13 cellular contexts compared by ENCODE assay signal in genomic region chrX:104668550-104668949, GRCh38.
A peak's percentile ranks its signal among the peaks of the same experiment; 100 is the strongest.
DNase-seq lines count a peak whose midpoint lies in the region; ATAC-seq, FAIRE-seq and TF ChIP-seq lines count a peak whose summit lies in the region.
"Had no signal": no experiment of that assay in that cellular context is flagged by ENCODE, and none has a peak within 500 bp of the region (broad histone marks: within the 10 kb centered on the region; RNA-seq: fewer than 3 reads in every experiment).

No MANE protein-coding gene starts in this region.

- ATAC-seq in GM12878 (no peak), HG02840 (IDR thresholded peaks at IDR 0.05; ENCODE audit: low FRiP score, unreplicated experiment) (no peak), HG02973 (IDR thresholded peaks at IDR 0.05; ENCODE audit: unreplicated experiment) (no peak)

- H3K4me1 ChIP-seq in GM12878 (ENCODE audit: control insufficient read depth, insufficient read depth, low read length), result no peaks in the 10 kb centered on the region
- H3K4me1 ChIP-seq: SJSA1 had no signal

- H3K27me3 ChIP-seq in GM12878 (replicated peaks in 1 of 2; ENCODE audit: control insufficient read depth in 2 of 2, insufficient read depth in 2 of 2, low read length in 1 of 2), result no peaks in the 10 kb centered on the region
- H3K27me3 ChIP-seq: BLaER1 treated with 17β-estradiol and CSF1 and Interleukin-3, amounts not matched to agents 10 nM and 100 nM; SJSA1 had no signal

- no peaks in the 10 kb centered on the region for H3K36me3 ChIP-seq in GM12878 (ENCODE audit: control insufficient read depth in 2 of 2, insufficient read depth in 2 of 2, low read length in 1 of 2)
- H3K36me3 ChIP-seq: BLaER1 treated with 17β-estradiol and CSF1 and Interleukin-3, amounts not matched to agents 10 nM and 100 nM; SJSA1 had no signal

- SMC1A ChIA-PET in GM12878 (lab: Charles Lee; ENCODE audit: uncharacterized antibody, unreplicated experiment), result interaction anchor here (1.0 to 1.6 kb wide), 4 partner anchors 9 to 522 kb away, joined by 3 to 7 read pairs (median 3); no protein-coding TSS in a partner anchor

- RAD21 ChIA-PET in GM12878 (lab: Charles Lee; ENCODE audit: unreplicated experiment), result interaction anchor here (0.9 to 1.3 kb wide), 3 partner anchors 254 to 522 kb away, joined by 3 to 6 read pairs (median 4); no protein-coding TSS in a partner anchor

- H3K9me3 ChIP-seq in GM12878 (replicated peaks; ENCODE audit: control insufficient read depth, insufficient read depth, low read length), result no peaks in the 10 kb centered on the region
- H3K9me3 ChIP-seq: BLaER1 treated with 17β-estradiol and CSF1 and Interleukin-3, amounts not matched to agents 10 nM and 100 nM; SJSA1 had no signal

- DNase-seq in KBM-7 (peak; percentile 5), GM12878 (ENCODE audit: low read depth, low spot score) (no peak), medulla oblongata (ENCODE audit: extremely low spot score) (peak; percentile 1), NCI-H2171 treated with DMSO at 0.1 percent for 48 hours (lab: John Stamatoyannopoulos, UW) (no peak)
- no peak for DNase-seq in activated T-helper 2 cell treated with anti-CD3 and anti-CD28 coated beads, Interferon-gamma antibody, Interleukin-2, Interleukin-4, amounts not matched to agents 10 μg/mL and 5 μg/mL and 100 μg/mL, durations not matched to agents 14 hours and 24 hours and 36 hours (ENCODE audit: low spot score)
- DNase-seq: NCI-H2081, retina had no signal

- H3K9ac ChIP-seq in GM12878 (ENCODE audit: control insufficient read depth, insufficient read depth, low read length), result no peak overlapping the region
- H3K9ac ChIP-seq: BLaER1 treated with 17β-estradiol and CSF1 and Interleukin-3, amounts not matched to agents 10 nM and 100 nM had no signal

- no peaks in the 10 kb centered on the region for H3K79me2 ChIP-seq in GM12878 (ENCODE audit: control insufficient read depth, insufficient read depth, low read length)

- no peak for FAIRE-seq in GM12878 (lab: Jason Lieb, UNC)
- FAIRE-seq: endothelial cell of umbilical vein had no signal

- H4K20me1 ChIP-seq in GM12878 (ENCODE audit: control insufficient read depth, insufficient read depth), result no peaks in the 10 kb centered on the region
- H4K20me1 ChIP-seq: BLaER1 treated with 17β-estradiol and CSF1 and Interleukin-3, amounts not matched to agents 10 nM and 100 nM had no signal

- POLR2A ChIA-PET in GM12878 (lab: Charles Lee), result no interaction called here

- H3K4me3 ChIP-seq in GM12878, result no peak overlapping the region
- H3K4me3 ChIP-seq: BLaER1 treated with 17β-estradiol and CSF1 and Interleukin-3, amounts not matched to agents 10 nM and 100 nM; SJSA1 had no signal

- H3K27me3 Mint-ChIP-seq in activated T-helper 2 cell treated with anti-CD3 and anti-CD28 coated beads, Interferon-gamma antibody, Interleukin-2, Interleukin-4, amounts not matched to agents 10 μg/mL and 5 μg/mL and 100 μg/mL, durations not matched to agents 14 hours and 24 hours and 36 hours (ENCODE audit: low read depth), result no peaks in the 10 kb centered on the region

- TF ChIP-seq RAD21 in GM12878 (IDR thresholded peaks at IDR 0.05; ENCODE audit: insufficient read depth, low read depth, low read length), result peak; percentile 28; the same call in 1 of the 2 replicates

- CTCF ChIA-PET in GM12878 (lab: Yijun Ruan, JAX), result interaction anchor here (0.6 to 3.4 kb wide), 8 partner anchors 9 to 522 kb away, joined by 3 to 26 read pairs (median 4); no protein-coding TSS in a partner anchor

- BruUV-seq in GM12878 (replicated peaks; lab: Mats Ljungman, UMichigan), result no TSS peak

- no peak overlapping the region for H3K27ac Mint-ChIP-seq in activated T-helper 2 cell treated with anti-CD3 and anti-CD28 coated beads, Interferon-gamma antibody, Interleukin-2, Interleukin-4, amounts not matched to agents 10 μg/mL and 5 μg/mL and 100 μg/mL, durations not matched to agents 14 hours and 24 hours and 36 hours

- TF ChIP-seq CTCF in C4-2B (conservative IDR thresholded peaks at IDR 0.05) (peak; percentile 16), GM12878 (IDR thresholded peaks at IDR 0.05 in 2 of 3, conservative IDR thresholded peaks at IDR 0.05 in 1 of 3; ENCODE audit: control insufficient read depth in 2 of 3, extremely low read depth in 1 of 3, insufficient read depth in 1 of 3, low read depth in 3 of 3, low read length in 3 of 3) (peak in 1 of 3 experiments; percentile 23; a peak in 1 of 6 replicates)

- in situ Hi-C loops in KBM-7 (cut with MboI; ENCODE audit: low pct_unique_long_range_greater_than_20kb, low sequenced_read_pairs) (no loop called here), GM12878 (cut with MboI) (no loop called here)

- TF ChIP-seq POLR2A in GM12878 (IDR thresholded peaks at IDR 0.05; ENCODE audit: low read depth, low read length), result no peak

- WGBS in GM12878 (ENCODE audit: insufficient coverage, insufficient replicate concordance, low lambda C conversion rate, missing lambda C conversion rate), result 3% methylated on average over 3 of the region's 3 CpGs

- intact Hi-C loops in GM12878 (cut with micrococcal nuclease; ENCODE audit: unreplicated experiment), result loop anchor here (1.0 kb wide), 1 partner anchor 254 kb away; no protein-coding TSS in a partner anchor
- intact Hi-C loops in activated T-helper 2 cell treated with anti-CD3 and anti-CD28 coated beads, Interferon-gamma antibody, Interleukin-2, Interleukin-4, amounts not matched to agents 10 μg/mL and 5 μg/mL and 100 μg/mL, durations not matched to agents 14 hours and 24 hours and 36 hours (cut with micrococcal nuclease), result no loop called here

- H3K4me1 Mint-ChIP-seq in activated T-helper 2 cell treated with anti-CD3 and anti-CD28 coated beads, Interferon-gamma antibody, Interleukin-2, Interleukin-4, amounts not matched to agents 10 μg/mL and 5 μg/mL and 100 μg/mL, durations not matched to agents 14 hours and 24 hours and 36 hours (ENCODE audit: low read depth), result no peaks in the 10 kb centered on the region

- H3K9me3 Mint-ChIP-seq in activated T-helper 2 cell treated with anti-CD3 and anti-CD28 coated beads, Interferon-gamma antibody, Interleukin-2, Interleukin-4, amounts not matched to agents 10 μg/mL and 5 μg/mL and 100 μg/mL, durations not matched to agents 14 hours and 24 hours and 36 hours, result no peaks in the 10 kb centered on the region

- H3K27ac ChIP-seq in C4-2B (no peak overlapping the region), GM12878 (ENCODE audit: control insufficient read depth, insufficient read depth) (no peak overlapping the region)
- H3K27ac ChIP-seq: BLaER1 treated with 17β-estradiol and CSF1 and Interleukin-3, amounts not matched to agents 10 nM and 100 nM; SJSA1 had no signal

- H3K4me2 ChIP-seq in GM12878 (ENCODE audit: control insufficient read depth, insufficient read depth), result no peak overlapping the region
- H3K4me2 ChIP-seq: BLaER1 treated with 17β-estradiol and CSF1 and Interleukin-3, amounts not matched to agents 10 nM and 100 nM had no signal

- no peak overlapping the region for H2AFZ ChIP-seq in GM12878 (ENCODE audit: control insufficient read depth, low read depth, low read length)

- no peak for TF ChIP-seq EP300 in GM12878 (IDR thresholded peaks at IDR 0.05; ENCODE audit: borderline replicate concordance in 1 of 2, control insufficient read depth in 1 of 2, low read depth in 2 of 2, low read length in 2 of 2)

- H3K4me3 Mint-ChIP-seq in activated T-helper 2 cell treated with anti-CD3 and anti-CD28 coated beads, Interferon-gamma antibody, Interleukin-2, Interleukin-4, amounts not matched to agents 10 μg/mL and 5 μg/mL and 100 μg/mL, durations not matched to agents 14 hours and 24 hours and 36 hours (ENCODE audit: low read depth), result no peak overlapping the region

- H3K36me3 Mint-ChIP-seq in activated T-helper 2 cell treated with anti-CD3 and anti-CD28 coated beads, Interferon-gamma antibody, Interleukin-2, Interleukin-4, amounts not matched to agents 10 μg/mL and 5 μg/mL and 100 μg/mL, durations not matched to agents 14 hours and 24 hours and 36 hours (ENCODE audit: low read depth), result no peaks in the 10 kb centered on the region

TF ChIP-seq in GM12878, 131 proteins besides CTCF, POLR2A, EP300 and RAD21:
- TF ChIP-seq RBBP5 (conservative IDR thresholded peaks at IDR 0.05) (no peak), KLF5 (IDR thresholded peaks at IDR 0.05; ENCODE audit: partially characterized antibody) (no peak), GABPA (IDR thresholded peaks at IDR 0.05; ENCODE audit: low read depth) (no peak), SREBF2 (IDR thresholded peaks at IDR 0.05; ENCODE audit: low read length) (no peak), RAD51 (IDR thresholded peaks at IDR 0.05) (no peak), TCF7 (IDR thresholded peaks at IDR 0.05; ENCODE audit: borderline replicate concordance) (no peak), ESRRA (IDR thresholded peaks at IDR 0.05; ENCODE audit: low read length) (no peak), ZNF24 (IDR thresholded peaks at IDR 0.05) (peak; percentile 67; the same call in 1 of the 2 replicates), SMC3 (IDR thresholded peaks at IDR 0.05; ENCODE audit: borderline replicate concordance, low read length) (peak; percentile 14; the same call in 1 of the 2 replicates), NFIC (IDR thresholded peaks at IDR 0.05; ENCODE audit: low read depth, low read length) (no peak), ZNF217 (IDR thresholded peaks at IDR 0.05) (no peak)
TF ChIP-seq in GM12878: peak in this region for 2.

Comparison
In these comparisons a context has a peak if more than half of its experiments do, and no peak if none do; other contexts are left out.
1. DNase-seq: peak in KBM-7 (single experiment) and medulla oblongata (single experiment); none in GM12878 (single experiment), NCI-H2171 treated with DMSO at 0.1 percent for 48 hours (single experiment) and activated T-helper 2 cell treated with anti-CD3 and anti-CD28 coated beads, Interferon-gamma antibody, Interleukin-2, Interleukin-4, amounts not matched to agents 10 μg/mL and 5 μg/mL and 100 μg/mL, durations not matched to agents 14 hours and 24 hours and 36 hours (single experiment).